9 cellular contexts compared by ENCODE assay signal in genomic region chr19:42634409-42635232, GRCh38. TPM values are rescaled to one million over a fixed set of nuclear protein-coding genes. Genes with fewer than 3 reads are reported as not detected.
DNase-seq lines count a peak whose midpoint lies in the region; ATAC-seq, FAIRE-seq and TF ChIP-seq lines count a peak whose summit lies in the region.
"Had no signal": no experiment of that assay in that cellular context is flagged by ENCODE, and none has a peak within 500 bp of the region (broad histone marks: within the 10 kb centered on the region; RNA-seq: fewer than 3 reads in every experiment).

No MANE protein-coding gene starts in this region.

- peaks cover 20% of the 10 kb centered on the region for H3K27me3 Mint-ChIP-seq in activated T-cell treated with anti-CD3 and anti-CD28 coated beads, Interleukin-2, amount 50 U/mL, for 24 hours

- no peak overlapping the region for H3K27ac Mint-ChIP-seq in activated T-cell treated with anti-CD3 and anti-CD28 coated beads, Interleukin-2, amount 50 U/mL, for 24 hours

- 0 out of 3 replicates have a peak overlapping the region, but pooled peaks have one; percentile 14 for H3K4me2 ChIP-seq in A549

- H3K4me3 Mint-ChIP-seq in activated T-cell treated with anti-CD3 and anti-CD28 coated beads, Interleukin-2, amount 50 U/mL, for 24 hours: no peak overlapping the region

- peaks cover 10% of the 10 kb centered on the region for H3K4me1 Mint-ChIP-seq in activated T-cell treated with anti-CD3 and anti-CD28 coated beads, Interleukin-2, amount 50 U/mL, for 24 hours (ENCODE audit: low read depth)

- H3K9me3 Mint-ChIP-seq in activated T-cell treated with anti-CD3 and anti-CD28 coated beads, Interleukin-2, amount 50 U/mL, for 24 hours: no peaks in the 10 kb centered on the region

- TF ChIP-seq RAD21 in A549 (conservative IDR thresholded peaks at IDR 0.05 in 1 of 2, IDR thresholded peaks at IDR 0.05 in 1 of 2): peak; percentile 79 to 94

- DNase-seq in A549 (ENCODE audit: low read depth in 1 of 2, low spot score in 1 of 2): peak; percentile 71 to 73
- peak; percentile 77 for DNase-seq in GM03348 (ENCODE audit: low spot score)
- DNase-seq in NCI-H1105 treated with DMSO at 0.1 percent for 48 hours (lab: John Stamatoyannopoulos, UW): peak; percentile 12
- DNase-seq in activated T-cell treated with anti-CD3 and anti-CD28 coated beads, Interleukin-2, amount 50 U/mL, for 24 hours: peak; percentile 47
- DNase-seq in inferior parietal cortex (ENCODE audit: extremely low spot score): peak; percentile 31
- DNase-seq in thyroid gland: peak; percentile 7 to 30
- no peak for DNase-seq in kidney

- peaks cover 3% of the 10 kb centered on the region for H3K9me3 ChIP-seq in A549
- no peaks in the 10 kb centered on the region for H3K9me3 ChIP-seq in thyroid gland
- H3K9me3 ChIP-seq in kidney (ENCODE audit: control insufficient read depth in 1 of 2, low read length in 2 of 2): no peaks in the 10 kb centered on the region

- no peak overlapping the region for H3K27ac ChIP-seq in A549
- H3K27ac ChIP-seq in thyroid gland: no peak overlapping the region
- H3K27ac ChIP-seq in kidney (ENCODE audit: low read depth in 2 of 2, low read length in 2 of 2): no peak overlapping the region
- H3K27ac ChIP-seq: epithelial cell of prostate had no signal

- H3K9ac ChIP-seq in kidney (ENCODE audit: low read length in 2 of 2): no peak overlapping the region

- peak; percentile 88 for TF ChIP-seq CTCF in A549 (IDR thresholded peaks at IDR 0.05)
- peak in 4 of 6 experiments; percentile 12 to 51 (median 36) for TF ChIP-seq CTCF in thyroid gland (IDR thresholded peaks at IDR 0.05)
- TF ChIP-seq CTCF in kidney (IDR thresholded peaks at IDR 0.05; ENCODE audit: borderline replicate concordance, extremely low read depth, insufficient read depth): no peak

- no peaks in the 10 kb centered on the region for H3K27me3 ChIP-seq in thyroid gland

- no peak overlapping the region for H3K4me3 ChIP-seq in A549
- no peak overlapping the region for H3K4me3 ChIP-seq in thyroid gland (replicated peaks in 1 of 3)
- H3K4me3 ChIP-seq in kidney (ENCODE audit: low read length in 2 of 2): no peak overlapping the region

- TF ChIP-seq EP300 in A549 (IDR thresholded peaks at IDR 0.05): no peak

- WGBS in A549 (ENCODE audit: missing lambda C conversion rate): 44% methylated on average over 5 of the region's 5 CpGs
- WGBS in thyroid gland, 2 donors: 76 to 78% methylated on average over 5 of the region's 5 CpGs

- TF ChIP-seq POLR2A in A549 (IDR thresholded peaks at IDR 0.05; ENCODE audit: low read length) (no peak), thyroid gland (IDR thresholded peaks at IDR 0.05) (no peak)

- ATAC-seq in A549: peak; percentile 68 to 92
- no peak for ATAC-seq in GM21381 (IDR thresholded peaks at IDR 0.05; ENCODE audit: unreplicated experiment)

- POLR2A ChIA-PET in A549 (lab: Yijun Ruan, JAX): no interaction called here

- FAIRE-seq in A549 (lab: Jason Lieb, UNC): peak; percentile 99
- FAIRE-seq in kidney (lab: Jason Lieb, UNC): no peak

- H3K36me3 Mint-ChIP-seq in activated T-cell treated with anti-CD3 and anti-CD28 coated beads, Interleukin-2, amount 50 U/mL, for 24 hours (ENCODE audit: low read depth): no peaks in the 10 kb centered on the region

- H3K36me3 ChIP-seq in thyroid gland (no peaks in the 10 kb centered on the region), kidney (ENCODE audit: control insufficient read depth in 1 of 2, insufficient read depth in 2 of 2, low read length in 2 of 2) (no peaks in the 10 kb centered on the region)

- H3K4me1 ChIP-seq in A549 (no peaks in the 10 kb centered on the region), thyroid gland (no peaks in the 10 kb centered on the region), kidney (ENCODE audit: control insufficient read depth in 1 of 2, insufficient read depth in 1 of 2, low read depth in 1 of 2, low read length in 2 of 2) (no peaks in the 10 kb centered on the region)

- CTCF ChIA-PET in A549 (lab: Yijun Ruan, JAX): interaction anchor here (0.6 to 5.2 kb wide), 36 partner anchors 8 to 290 kb away, joined by 3 to 32 read pairs (median 5); no protein-coding TSS in a partner anchor

- intact Hi-C loops in thyroid gland (cut with DNase I) (no loop called here), kidney (cut with DNase I) (no loop called here)

TF ChIP-seq in A549, 52 proteins besides CTCF, POLR2A, EP300 and RAD21:
- TF ChIP-seq MAFK (IDR thresholded peaks at IDR 0.05; ENCODE audit: partially characterized antibody) (peak; percentile 56), SMC3 (IDR thresholded peaks at IDR 0.05) (peak; percentile 62), BCL3 (IDR thresholded peaks at IDR 0.05) (no peak)
TF ChIP-seq in A549: peak in this region for 2.

RNA-seq across cellular contexts. Expression of gene CEACAM8, which starts 39.9 kb away (rescaled TPM):
- not detected in 2 replicates for polyA plus RNA-seq in A549 (2011; rRNA removed)
- not detected in 2 replicates for polyA plus RNA-seq in A549 (2012; cell fraction: cytosol; rRNA removed)
- not detected in 2 replicates for polyA plus RNA-seq in A549 (2012; cell fraction: nucleus; rRNA removed)
- not detected in 3 replicates for polyA plus RNA-seq in A549 (2017; fragmentation: RNase III; extraction: RNeasy Plus Mini Kit Qiagen cat#74134 plus additional on column Dnase treatment)
- not detected in 2 replicates for polyA minus RNA-seq in A549 (2011; rRNA and poly(A)+ RNA removed)
- not detected for total RNA-seq in thyroid gland
- not detected for total RNA-seq in kidney
- polyA plus RNA-seq in kidney (ENCODE audit: insufficient read depth, low read depth, low replicate concordance): not detected
